13 cellular contexts compared by ENCODE assay signal in genomic region chr4:95361696-95361965, GRCh38.
A peak's percentile ranks its signal among the peaks of the same experiment; 100 is the strongest.
DNase-seq lines count a peak whose midpoint lies in the region; ATAC-seq and TF ChIP-seq lines count a peak whose summit lies in the region.
"Had no signal": no experiment of that assay in that cellular context is flagged by ENCODE, and none has a peak within 500 bp of the region (broad histone marks: within the 10 kb centered on the region; RNA-seq: fewer than 3 reads in every experiment).

No MANE protein-coding gene starts in this region.

- DNase-seq in caudate nucleus (lab: John Stamatoyannopoulos, UW) = peak in 1 of 61 donors; percentile 46
- DNase-seq in superior temporal gyrus (ENCODE audit: extremely low spot score) = peak; percentile 63
- DNase-seq in mesenteric fat pad (ENCODE audit: low spot score) = no peak
- no peak for DNase-seq in NCI-H1417 treated with DMSO at 0.1 percent for 48 hours (lab: John Stamatoyannopoulos, UW)
- DNase-seq: ACHN; CD4-positive, CD25-positive, alpha-beta regulatory T cell; GOT3; H9 had no signal

- H3K9ac ChIP-seq in Loucy (ENCODE audit: low read depth, low read length, poor library complexity, severe bottlenecking) = no peak overlapping the region
- H3K9ac ChIP-seq: BLaER1 treated with 17β-estradiol and CSF1 and Interleukin-3, amounts not matched to agents 10 nM and 100 nM had no signal

- H3K79me2 ChIP-seq in Loucy (ENCODE audit: insufficient read depth, low read length) = no peaks in the 10 kb centered on the region

- peaks cover 3% of the 10 kb centered on the region for H3K36me3 Mint-ChIP-seq in nephron (ENCODE audit: low read depth)
- H3K36me3 Mint-ChIP-seq: CD4-positive, CD25-positive, alpha-beta regulatory T cell had no signal

- no peaks in the 10 kb centered on the region for H3K36me3 ChIP-seq in Loucy (ENCODE audit: insufficient read depth, low read length)
- H3K36me3 ChIP-seq: BLaER1 treated with 17β-estradiol and CSF1 and Interleukin-3, amounts not matched to agents 10 nM and 100 nM had no signal

- peak overlapping the region; percentile 50 for H3K27ac ChIP-seq in caudate nucleus (ENCODE audit: low read depth, low read length)
- H3K27ac ChIP-seq: BLaER1 treated with 17β-estradiol and CSF1 and Interleukin-3, amounts not matched to agents 10 nM and 100 nM had no signal

- no peaks in the 10 kb centered on the region for H3K9me2 ChIP-seq in Loucy (replicated peaks; ENCODE audit: low read depth, low read length)

- H3K27me3 Mint-ChIP-seq in nephron (ENCODE audit: low read depth) = no peaks in the 10 kb centered on the region
- H3K27me3 Mint-ChIP-seq: CD4-positive, CD25-positive, alpha-beta regulatory T cell had no signal

- TF ChIP-seq CTCF in Loucy (conservative IDR thresholded peaks at IDR 0.05; ENCODE audit: low read length) (no peak), nephron (IDR thresholded peaks at IDR 0.05; ENCODE audit: unreplicated experiment in 3 of 3) (no peak)

- H3K27ac Mint-ChIP-seq in nephron = peak overlapping the region; percentile 79 to 94 (median 92)
- H3K27ac Mint-ChIP-seq: CD4-positive, CD25-positive, alpha-beta regulatory T cell; H9 had no signal

- no peak overlapping the region for H3K4me2 ChIP-seq in Loucy (ENCODE audit: low read depth, low read length, poor library complexity, severe bottlenecking)
- H3K4me2 ChIP-seq: BLaER1 treated with 17β-estradiol and CSF1 and Interleukin-3, amounts not matched to agents 10 nM and 100 nM had no signal

- no peak overlapping the region for H3K4me3 ChIP-seq in Loucy (ENCODE audit: low read length, poor library complexity, severe bottlenecking)
- H3K4me3 ChIP-seq: BLaER1 treated with 17β-estradiol and CSF1 and Interleukin-3, amounts not matched to agents 10 nM and 100 nM had no signal

- H3K27me3 ChIP-seq in Loucy (ENCODE audit: insufficient read depth, low read length, poor library complexity, severe bottlenecking) = no peaks in the 10 kb centered on the region
- H3K27me3 ChIP-seq: BLaER1 treated with 17β-estradiol and CSF1 and Interleukin-3, amounts not matched to agents 10 nM and 100 nM had no signal

- H4K20me1 ChIP-seq in Loucy (ENCODE audit: insufficient read depth, low read length, poor library complexity, severe bottlenecking) = no peaks in the 10 kb centered on the region
- H4K20me1 ChIP-seq: BLaER1 treated with 17β-estradiol and CSF1 and Interleukin-3, amounts not matched to agents 10 nM and 100 nM had no signal

- peak overlapping the region; percentile 12; the same call in 1 of the 2 replicates for H2AFZ ChIP-seq in Loucy (ENCODE audit: low read length)

- ATAC-seq in GM19467 (IDR thresholded peaks at IDR 0.05; ENCODE audit: unreplicated experiment) = no peak
- no peak for ATAC-seq in GM19023 (IDR thresholded peaks at IDR 0.05; ENCODE audit: unreplicated experiment)

- no peaks in the 10 kb centered on the region for H3K4me1 ChIP-seq in Loucy (ENCODE audit: insufficient read depth, low read length, poor library complexity, severe bottlenecking)
- H3K4me1 ChIP-seq: BLaER1 treated with 17β-estradiol and CSF1 and Interleukin-3, amounts not matched to agents 10 nM and 100 nM had no signal

- no peaks in the 10 kb centered on the region for H3F3A ChIP-seq in Loucy (ENCODE audit: low read depth)

- H3K9me3 ChIP-seq in Loucy (ENCODE audit: insufficient read depth, low read depth, low read length) = no peaks in the 10 kb centered on the region
- H3K9me3 ChIP-seq: BLaER1 treated with 17β-estradiol and CSF1 and Interleukin-3, amounts not matched to agents 10 nM and 100 nM had no signal

- no peak overlapping the region for H3K4me3 Mint-ChIP-seq in nephron
- H3K4me3 Mint-ChIP-seq: CD4-positive, CD25-positive, alpha-beta regulatory T cell; H9 had no signal

- H3K9me3 Mint-ChIP-seq in nephron = no peaks in the 10 kb centered on the region
- H3K9me3 Mint-ChIP-seq: H9 had no signal

- H3K4me1 Mint-ChIP-seq in nephron = peaks cover 45% of the 10 kb centered on the region
- H3K4me1 Mint-ChIP-seq: CD4-positive, CD25-positive, alpha-beta regulatory T cell had no signal
